In the genomic region with DNA sequence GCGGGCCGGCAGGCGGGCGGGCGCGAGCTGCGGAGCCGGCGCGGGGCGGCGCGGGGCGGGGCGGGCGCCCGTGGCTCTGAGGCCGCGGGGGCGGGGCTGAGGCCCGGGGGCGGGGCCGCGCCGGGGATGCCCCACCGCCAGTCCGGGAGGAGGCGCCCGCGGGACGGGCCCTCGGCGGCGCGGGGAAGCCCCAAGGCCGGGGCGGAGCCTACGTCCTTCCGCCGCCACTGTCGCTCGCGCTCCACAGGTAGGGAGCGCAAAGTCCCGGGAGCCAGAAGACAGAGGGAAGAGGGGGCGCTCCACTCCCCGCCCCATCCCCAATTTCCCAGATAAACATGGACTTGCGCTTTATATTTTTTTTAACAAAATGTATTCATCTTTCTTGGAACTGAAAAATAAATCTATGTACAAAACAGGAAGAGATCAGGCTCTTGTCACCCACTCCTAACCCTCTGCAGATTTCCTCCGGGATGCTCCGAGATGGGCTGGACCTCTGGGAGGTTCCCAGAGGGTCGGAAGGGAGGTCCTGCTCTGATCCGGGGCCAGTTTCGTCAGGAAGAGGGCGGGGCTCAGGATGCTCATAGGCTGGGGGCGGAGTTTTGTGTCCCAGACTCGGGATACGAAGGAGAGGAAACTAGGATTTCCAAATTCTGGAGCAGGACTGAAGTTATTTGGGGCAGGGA, we compare ENCODE assay signal across 8 cellular contexts. TPM values are rescaled to one million over a fixed set of nuclear protein-coding genes. Genes with fewer than 3 reads are reported as not detected.
DNase-seq lines count a peak whose midpoint lies in the region; ATAC-seq and TF ChIP-seq lines count a peak whose summit lies in the region.

MAP4K2 (minus strand) TSS at position 52 of the 683 bp plus-strand sequence. CDS start 65 bp downstream, outside the sequence.

- intact Hi-C loops in T-helper 2 cell treated with Interferon-gamma antibody and Interleukin-4, amounts not matched to agents 100 ng/mL and 5 ng/mL, for 36 hours (cut with micrococcal nuclease), result loop anchor here (1.0 to 2.0 kb wide), 3 partner anchors 8 to 59 kb away; partner anchors contain the start of genes RASGRP2 and SF1
- intact Hi-C loops in left ventricle myocardium superior (cut with micrococcal nuclease), result no loop called here
- intact Hi-C loops in psoas muscle (cut with DNase I), result no loop called here

- 0 to 1% (median 0%) methylated on average over 35 to 57 of the region's 57 CpGs for WGBS in psoas muscle, 3 donors
- 1% methylated on average over 57 of the region's 57 CpGs for WGBS in urinary bladder

- DNase-seq in ELR (ENCODE audit: low read depth) (peak; percentile 92), HEK293T (ENCODE audit: extremely low spot score) (peak; percentile 92), NCI-H1436 (lab: John Stamatoyannopoulos, UW) (peak; percentile 77), left ventricle myocardium superior (peak; percentile 96), psoas muscle (peak; percentile 90 to 92)

- H3K4me3 ChIP-seq in psoas muscle (peak within 1 kb of the TSS; percentile 66), urinary bladder (ENCODE audit: low read depth, low read length) (peak within 1 kb of the TSS; percentile 60)

- H3K36me3 ChIP-seq in psoas muscle (ENCODE audit: insufficient read depth in 1 of 2, low read depth in 1 of 2) (peaks cover 0 to 45% of the 10 kb centered on the region in 2 donors), urinary bladder (ENCODE audit: insufficient read depth) (no peaks in the 10 kb centered on the region)

- ATAC-seq in left ventricle myocardium superior (peak; percentile 91), psoas muscle (peak; percentile 85 to 95 (median 93))

- peak; percentile 38 for TF ChIP-seq CTCF in psoas muscle (IDR thresholded peaks at IDR 0.05)

- CTCF ChIA-PET in HEK293T (lab: Yijun Ruan, JAX), result interaction anchor here (0.7 to 1.0 kb wide), 4 partner anchors 9 to 512 kb away, joined by 3 to 5 read pairs (median 3); no protein-coding TSS in a partner anchor

- H3K4me1 ChIP-seq in psoas muscle (peaks cover 7% of the 10 kb centered on the region), urinary bladder (ENCODE audit: insufficient read depth) (no peaks in the 10 kb centered on the region)

- H3K9me3 ChIP-seq in psoas muscle, result no peaks in the 10 kb centered on the region

- POLR2A ChIA-PET in HEK293T (lab: Yijun Ruan, JAX), result interaction anchor here (0.9 to 1.8 kb wide), 3 partner anchors 25 to 332 kb away, joined by 3 to 6 read pairs (median 3); partner anchors contain the start of gene SF1

- H3K27ac ChIP-seq in angular gyrus (ENCODE audit: low read depth, low read length), result peak within 1 kb of the TSS; percentile 86
- H3K27ac ChIP-seq in psoas muscle, result peak within 1 kb of the TSS; percentile 67
- H3K27ac ChIP-seq in urinary bladder (ENCODE audit: low read depth), result peak within 1 kb of the TSS; percentile 46

- no peaks in the 10 kb centered on the region for H3K27me3 ChIP-seq in psoas muscle (ENCODE audit: insufficient read depth in 3 of 3, low read length in 2 of 3)

TF ChIP-seq in HEK293T, 16 proteins besides CTCF, POLR2A, EP300 and RAD21:
- TF ChIP-seq FOXM1 (IDR thresholded peaks at IDR 0.05; ENCODE audit: borderline replicate concordance) (no peak), NFRKB (IDR thresholded peaks at IDR 0.05) (no peak), BHLHE40 (IDR thresholded peaks at IDR 0.05; ENCODE audit: borderline replicate concordance) (no peak), SP1 (IDR thresholded peaks at IDR 0.05) (no peak), ARNT (IDR thresholded peaks at IDR 0.05) (no peak), ELF4 (IDR thresholded peaks at IDR 0.05) (no peak), TARDBP (IDR thresholded peaks at IDR 0.05) (no peak), HDGF (IDR thresholded peaks at IDR 0.05; ENCODE audit: borderline replicate concordance) (no peak), SUZ12 (IDR thresholded peaks at IDR 0.05) (no peak), PKNOX1 (IDR thresholded peaks at IDR 0.05) (no peak), ZNF384 (IDR thresholded peaks at IDR 0.05) (no peak), FOXA1 (IDR thresholded peaks at IDR 0.05) (no peak), FOXK2 (IDR thresholded peaks at IDR 0.05) (no peak), CTBP1 (IDR thresholded peaks at IDR 0.05; ENCODE audit: borderline replicate concordance) (no peak), LEF1 (IDR thresholded peaks at IDR 0.05; ENCODE audit: borderline replicate concordance) (no peak), L3MBTL2 (conservative IDR thresholded peaks at IDR 0.05) (no peak)

RNA-seq across cellular contexts. Expression of gene MAP4K2, which starts in this region (rescaled TPM):
- 72.5 and 79.7 TPM in 2 replicates for total RNA-seq in T-helper 2 cell treated with Interferon-gamma antibody and Interleukin-4, amounts not matched to agents 100 ng/mL and 5 ng/mL, for 36 hours
- 8.6 TPM for total RNA-seq in left ventricle myocardium superior
- 1 to 10 TPM; 3.0 to 6.7 (median 4.0) TPM for total RNA-seq in psoas muscle
- 1 to 10 TPM; 4.5 to 6.1 (median 5.6) TPM for polyA plus RNA-seq in psoas muscle
- 11.7 TPM for total RNA-seq in urinary bladder
- 13.9 TPM for polyA plus RNA-seq in urinary bladder

Comparison
In these comparisons a context has a peak if more than half of its experiments do, and no peak if none do; other contexts are left out.
1. Peak in every context shown above with its lines: DNase-seq, ATAC-seq, H3K4me3 ChIP-seq and H3K27ac ChIP-seq.